8 cellular contexts compared by ENCODE assay signal in the genomic region with DNA sequence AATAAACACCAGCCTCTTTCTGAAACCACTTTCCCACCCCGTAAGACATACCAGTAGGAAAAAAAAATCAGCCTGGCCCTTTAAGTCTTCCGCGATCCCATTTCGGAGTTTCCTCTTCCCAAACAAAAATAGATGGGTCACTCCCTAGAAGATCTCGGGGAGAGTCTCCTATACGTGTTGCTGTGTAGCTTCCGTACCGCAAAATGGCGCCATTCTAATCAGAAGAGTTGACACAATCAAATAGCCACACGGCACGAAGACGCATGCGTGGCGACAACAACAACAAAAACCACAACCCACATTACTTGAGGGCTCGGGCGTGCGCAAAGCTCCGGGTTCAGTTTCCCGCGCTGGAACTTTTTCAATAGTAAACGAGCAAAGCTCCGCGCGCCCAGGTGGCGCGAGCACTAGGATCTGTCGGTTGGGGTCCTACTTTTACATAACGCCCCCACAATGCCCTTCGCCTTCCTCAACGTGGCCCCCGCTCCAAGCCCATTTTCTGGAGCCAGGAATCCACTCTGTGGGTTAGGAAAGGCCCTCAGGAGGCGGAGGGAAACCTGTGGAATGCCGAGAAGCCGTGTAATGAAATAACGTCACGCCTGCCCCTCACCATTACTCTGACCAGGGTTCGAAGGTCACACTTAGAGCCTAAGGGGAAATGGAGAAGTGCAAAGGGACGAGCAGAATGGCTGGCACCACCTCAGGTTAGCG. TPM values are rescaled to one million over a fixed set of nuclear protein-coding genes. Genes with fewer than 3 reads are reported as not detected.
DNase-seq lines count a peak whose midpoint lies in the region; ATAC-seq, FAIRE-seq and TF ChIP-seq lines count a peak whose summit lies in the region.

Gene GPANK1, minus strand, starts transcription at position 208 of the 711 bp plus-strand sequence. CDS start 519 bp downstream, outside the sequence.

- H3K9me3 ChIP-seq in A549 (no peaks in the 10 kb centered on the region), OCI-LY7 (ENCODE audit: low read length) (no peaks in the 10 kb centered on the region), mesodermal cell (ENCODE audit: control insufficient read depth, low read length) (no peaks in the 10 kb centered on the region)

- H3K79me2 ChIP-seq in OCI-LY7 (ENCODE audit: insufficient read depth, low read depth, low read length): peaks cover 62% of the 10 kb centered on the region

- H3K27ac ChIP-seq in A549: peak within 1 kb of the TSS; percentile 90 to 97
- peak within 1 kb of the TSS; percentile 90 for H3K27ac ChIP-seq in OCI-LY7 (ENCODE audit: low read depth, low read length, poor library complexity, severe bottlenecking)
- peak within 1 kb of the TSS; percentile 96 for H3K27ac ChIP-seq in mesodermal cell (ENCODE audit: low read depth, low read length, severe bottlenecking)

- TF ChIP-seq EP300 in A549 (IDR thresholded peaks at IDR 0.05): no peak

- WGBS in A549 (ENCODE audit: missing lambda C conversion rate): 2% methylated on average over 27 of the region's 39 CpGs
- WGBS in mesodermal cell (ENCODE audit: insufficient coverage in 2 of 2), 2 experiments: 0% methylated on average over 23 to 32 of the region's 39 CpGs

- H3K4me1 Mint-ChIP-seq in IgD-negative memory B cell: peaks cover 24 to 51% (median 34%) of the 10 kb centered on the region in 3 donors

- no peaks in the 10 kb centered on the region for H3K9me2 ChIP-seq in OCI-LY7 (ENCODE audit: insufficient read depth, low read length)

- intact Hi-C loops in OCI-LY7 (cut with micrococcal nuclease; ENCODE audit: unreplicated experiment): loop anchor here (1.0 to 2.0 kb wide), 7 partner anchors 13 to 170 kb away; partner anchors contain the start of genes ABHD16A, ATP6V1G2, BAG6 and PRRC2A

- H3K27ac Mint-ChIP-seq in IgD-negative memory B cell: peak within 1 kb of the TSS; percentile 92 to 99 (median 98)

- peak; percentile 69 to 94 for DNase-seq in A549 (ENCODE audit: low read depth in 1 of 2, low spot score in 1 of 2)
- peak; percentile 95 for DNase-seq in OCI-LY7 (ENCODE audit: low spot score)
- DNase-seq in activated CD8-positive, alpha-beta memory T cell treated with anti-CD3 and anti-CD28 coated beads, Interleukin-2, amount 50 U/mL, for 4 hours: peak; percentile 82
- DNase-seq in stimulated activated CD8-positive, alpha-beta memory T cell treated with anti-CD3 and anti-CD28 coated beads, Interleukin-15, amount 100 ng/mL, for 1 hour (ENCODE audit: low read depth): peak; percentile 80

- H3K4me3 Mint-ChIP-seq in IgD-negative memory B cell: peak within 1 kb of the TSS; percentile 92 to 98 (median 94)

- FAIRE-seq in A549 (lab: Jason Lieb, UNC): no peak

- H3K36me3 Mint-ChIP-seq in IgD-negative memory B cell: no peaks in the 10 kb centered on the region

- peak within 1 kb of the TSS; percentile 2; the same call in 1 of the 2 replicates for H2AFZ ChIP-seq in OCI-LY7 (ENCODE audit: low read length)

- H3K4me2 ChIP-seq in A549 (peak within 1 kb of the TSS; percentile 94), OCI-LY7 (ENCODE audit: low read length) (peak within 1 kb of the TSS; percentile 97)

- H3K4me1 ChIP-seq in A549: peaks cover 24% of the 10 kb centered on the region
- H3K4me1 ChIP-seq in OCI-LY7 (ENCODE audit: insufficient read depth, low read length, poor library complexity, severe bottlenecking): peaks cover 45% of the 10 kb centered on the region
- peaks cover 20% of the 10 kb centered on the region for H3K4me1 ChIP-seq in mesodermal cell (ENCODE audit: control insufficient read depth, insufficient read depth, low read length, poor library complexity, severe bottlenecking)

- TF ChIP-seq RAD21 in A549 (conservative IDR thresholded peaks at IDR 0.05 in 1 of 2, IDR thresholded peaks at IDR 0.05 in 1 of 2): no peak

- H3K9me3 Mint-ChIP-seq in IgD-negative memory B cell: no peaks in the 10 kb centered on the region

- peaks cover 1% of the 10 kb centered on the region for H3K27me3 Mint-ChIP-seq in IgD-negative memory B cell

- H3K36me3 ChIP-seq in OCI-LY7 (ENCODE audit: insufficient read depth, low read length) (peaks cover 68% of the 10 kb centered on the region), mesodermal cell (ENCODE audit: control insufficient read depth, insufficient read depth, low read length) (peaks cover 56% of the 10 kb centered on the region)

- in situ Hi-C loops in endometrial microvascular endothelial cells (cut with HindIII; ENCODE audit: inconsistent ontology term, low pct_unique_long_range_greater_than_20kb, low sequenced_read_pairs): no loop called here

- no peak for TF ChIP-seq POLR2A in A549 (IDR thresholded peaks at IDR 0.05; ENCODE audit: low read length)

- BruUV-seq in OCI-LY7 (replicated peaks; lab: Mats Ljungman, UMichigan): no TSS peak

- H3K4me3 ChIP-seq in A549: peak within 1 kb of the TSS; percentile 83
- peak within 1 kb of the TSS; percentile 99 for H3K4me3 ChIP-seq in OCI-LY7 (ENCODE audit: low read depth, low read length, poor library complexity, severe bottlenecking)
- H3K4me3 ChIP-seq in mesodermal cell (ENCODE audit: extremely low read depth, insufficient read depth, low read length, poor library complexity, severe bottlenecking): peak within 1 kb of the TSS; percentile 79

- no peak for TF ChIP-seq CTCF in A549 (IDR thresholded peaks at IDR 0.05)
- 0 out of 2 replicates have a peak, but pooled peaks have one; percentile 28 for TF ChIP-seq CTCF in OCI-LY7 (conservative IDR thresholded peaks at IDR 0.05; ENCODE audit: low read length)

- POLR2A ChIA-PET in A549 (lab: Yijun Ruan, JAX): interaction anchor here (0.5 to 2.5 kb wide), 7 partner anchors 11 to 230 kb away, joined by 3 to 14 read pairs (median 6); partner anchors contain the start of genes BAG6, HSPA1A, HSPA1B and HSPA1L
- POLR2A ChIA-PET in OCI-LY7 (lab: Charles Lee): interaction anchor here (0.6 to 1.6 kb wide), 7 partner anchors 9 to 293 kb away, joined by 3 to 6 read pairs (median 3); partner anchors contain the start of genes APOM, HSPA1B, LSM2 and NEU1

- CTCF ChIA-PET in A549 (lab: Yijun Ruan, JAX) (interaction anchor here (1.6 kb wide), 1 partner anchor 166 kb away, joined by 4 read pairs; no protein-coding TSS in a partner anchor), OCI-LY7 (lab: Charles Lee; ENCODE audit: unreplicated experiment) (interaction anchor here (0.6 to 0.7 kb wide), 2 partner anchors 30 to 237 kb away, joined by 3 read pairs; no protein-coding TSS in a partner anchor)

- ATAC-seq in A549 (peak; percentile 65 to 70), GM18909 (IDR thresholded peaks at IDR 0.05; ENCODE audit: poor library complexity, unreplicated experiment) (peak; percentile 31)

- 0 out of 2 replicates have a peak, but pooled peaks cover 3% of the 10 kb centered on the region for H4K20me1 ChIP-seq in OCI-LY7 (ENCODE audit: insufficient read depth, low read length)

TF ChIP-seq in A549, 52 proteins besides CTCF, POLR2A, EP300 and RAD21 (continues in another document):
- TF ChIP-seq PHF8 (IDR thresholded peaks at IDR 0.05; ENCODE audit: borderline replicate concordance, low read depth) (0 out of 2 replicates have a peak, but pooled peaks have one; percentile 8), MAX (IDR thresholded peaks at IDR 0.05) (peak; percentile 79), CEBPB (IDR thresholded peaks at IDR 0.05) (0 out of 4 replicates have a peak, but pooled peaks of 1 of the 2 experiments have one; percentile 4), BHLHE40 (IDR thresholded peaks at IDR 0.05; ENCODE audit: low read depth, low read length) (no peak), CBX8 (IDR thresholded peaks at IDR 0.05) (no peak), HOXA7 (CRISPR knock-in tag; IDR thresholded peaks at IDR 0.05) (no peak), RCOR1 (IDR thresholded peaks at IDR 0.05; ENCODE audit: low read depth, low read length) (no peak), NR3C1 (IDR thresholded peaks at IDR 0.05) (no peak), CHD4 (IDR thresholded peaks at IDR 0.05; ENCODE audit: borderline replicate concordance) (no peak), JUN (IDR thresholded peaks at IDR 0.05) (0 out of 5 replicates have a peak, but pooled peaks of 1 of the 2 experiments have one; percentile 8), RNF2 (IDR thresholded peaks at IDR 0.05; ENCODE audit: borderline replicate concordance, low read depth) (no peak), RFX5 (IDR thresholded peaks at IDR 0.05) (no peak), E2F6 (IDR thresholded peaks at IDR 0.05; ENCODE audit: borderline replicate concordance, low read depth) (peak; percentile 80), TFCP2L1 (CRISPR knock-in tag; IDR thresholded peaks at IDR 0.05) (0 out of 2 replicates have a peak, but pooled peaks have one; percentile 17), RARB (CRISPR knock-in tag; IDR thresholded peaks at IDR 0.05) (no peak)
- TF ChIP-seq, protein P1, sequence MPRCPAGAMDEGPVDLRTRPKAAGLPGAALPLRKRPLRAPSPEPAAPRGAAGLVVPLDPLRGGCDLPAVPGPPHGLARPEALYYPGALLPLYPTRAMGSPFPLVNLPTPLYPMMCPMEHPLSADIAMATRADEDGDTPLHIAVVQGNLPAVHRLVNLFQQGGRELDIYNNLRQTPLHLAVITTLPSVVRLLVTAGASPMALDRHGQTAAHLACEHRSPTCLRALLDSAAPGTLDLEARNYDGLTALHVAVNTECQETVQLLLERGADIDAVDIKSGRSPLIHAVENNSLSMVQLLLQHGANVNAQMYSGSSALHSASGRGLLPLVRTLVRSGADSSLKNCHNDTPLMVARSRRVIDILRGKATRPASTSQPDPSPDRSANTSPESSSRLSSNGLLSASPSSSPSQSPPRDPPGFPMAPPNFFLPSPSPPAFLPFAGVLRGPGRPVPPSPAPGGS (IDR thresholded peaks at IDR 0.05): no peak

RNA-seq across cellular contexts. Expression of gene GPANK1, which starts in this region (rescaled TPM):
- polyA plus RNA-seq in A549 (2011; rRNA removed): 10.0 and 11.0 TPM in 2 replicates
- 7.2 TPM in 2 replicates for polyA plus RNA-seq in A549 (2012; cell fraction: cytosol; rRNA removed)
- polyA plus RNA-seq in A549 (2012; cell fraction: nucleus; rRNA removed): 7.1 and 7.4 TPM in 2 replicates
- polyA plus RNA-seq in A549 (2017; fragmentation: RNase III; extraction: RNeasy Plus Mini Kit Qiagen cat#74134 plus additional on column Dnase treatment): 9.7 to 11.7 TPM (median 11.0 TPM) in 3 replicates
- 4.6 and 5.8 TPM in 2 replicates for polyA minus RNA-seq in A549 (2011; rRNA and poly(A)+ RNA removed)
- 24.1 TPM for polyA plus RNA-seq in IgD-negative memory B cell
- total RNA-seq in OCI-LY7 (2014; rRNA removed; shearing (Covaris generic)): 34.3 and 50.9 TPM in 2 replicates
- total RNA-seq in OCI-LY7 (2022): 38.8 and 40.7 TPM in 2 replicates
- 15.2 TPM for total RNA-seq in endometrial microvascular endothelial cells (ENCODE audit: inconsistent ontology term)
- 26.1 TPM for polyA plus RNA-seq in mesodermal cell (2013, experiment 1 of 2)
- polyA plus RNA-seq in mesodermal cell (2013, experiment 2 of 2): 21.6 TPM

Comparison
In these comparisons a context has a peak if more than half of its experiments do, and no peak if none do; other contexts are left out.
1. Peak in every context shown above with its lines: DNase-seq, ATAC-seq, H3K4me3 ChIP-seq and H3K27ac ChIP-seq.